Comparison of ENCODE assay signal across 17 cellular contexts in genomic region chr15:86570738-86571137, GRCh38.
A peak's percentile ranks its signal among the peaks of the same experiment; 100 is the strongest.
DNase-seq lines count a peak whose midpoint lies in the region; ATAC-seq, FAIRE-seq and TF ChIP-seq lines count a peak whose summit lies in the region.
"Had no signal": no experiment of that assay in that cellular context is flagged by ENCODE, and none has a peak within 500 bp of the region (broad histone marks: within the 10 kb centered on the region; RNA-seq: fewer than 3 reads in every experiment).

No MANE protein-coding gene starts in this region.

- H2AFZ ChIP-seq in H1 (ENCODE audit: low read length) = no peak overlapping the region
- H2AFZ ChIP-seq in trophoblast cell (ENCODE audit: insufficient read depth, low read length, poor library complexity) = no peak overlapping the region

- H3K4me3 ChIP-seq in right cardiac atrium (ENCODE audit: low read length) (no peak overlapping the region), H1 (ENCODE audit: extremely low read depth in 1 of 4, insufficient read depth in 2 of 4, low read depth in 3 of 4, low read length in 4 of 4) (no peak overlapping the region), trophoblast cell (ENCODE audit: low read depth, low read length) (peak overlapping the region; percentile 37)
- H3K4me3 ChIP-seq: HAP-1 had no signal

- H2BK15ac ChIP-seq in H1 (ENCODE audit: low read length) = no peak overlapping the region

- in situ Hi-C loops in G401 (cut with HindIII; ENCODE audit: low sequenced_read_pairs) = no loop called here

- no peak overlapping the region for H2BK20ac ChIP-seq in H1 (ENCODE audit: low read length)

- H3K56ac ChIP-seq in H1 (replicated peaks; ENCODE audit: insufficient read length, low read depth, low read length) = no peak overlapping the region

- H4K20me1 ChIP-seq in H1 (replicated peaks in 1 of 2; ENCODE audit: control insufficient read depth in 1 of 2, insufficient read depth in 2 of 2, low read length in 2 of 2) = no peaks in the 10 kb centered on the region

- H3K18ac ChIP-seq in H1 (ENCODE audit: extremely low read depth, low read length) = no peak overlapping the region
- no peak overlapping the region for H3K18ac ChIP-seq in trophoblast cell (ENCODE audit: low read length)

- H3K36me3 ChIP-seq in H1 (ENCODE audit: control insufficient read depth in 2 of 4, insufficient read depth in 4 of 4, low read length in 3 of 4) (no peaks in the 10 kb centered on the region), trophoblast cell (ENCODE audit: control insufficient read depth in 1 of 2, insufficient read depth in 2 of 2, low read length in 2 of 2) (no peaks in the 10 kb centered on the region)
- H3K36me3 ChIP-seq: HAP-1 had no signal

- H3K27ac ChIP-seq in right cardiac atrium (ENCODE audit: low read length) (no peak overlapping the region), H1 (ENCODE audit: low read depth, low read length) (no peak overlapping the region), trophoblast cell (ENCODE audit: low read depth, low read length) (no peak overlapping the region)

- H3K79me1 ChIP-seq in H1 (ENCODE audit: low read depth, low read length) = no peaks in the 10 kb centered on the region
- no peaks in the 10 kb centered on the region for H3K79me1 ChIP-seq in trophoblast cell (ENCODE audit: low read length)

- TF ChIP-seq CTCF in H1 (IDR thresholded peaks at IDR 0.05; ENCODE audit: control extremely low read depth in 1 of 3, insufficient read depth in 1 of 3, low read depth in 1 of 3, low read length in 3 of 3) = no peak

- H3K27me3 ChIP-seq in right cardiac atrium (ENCODE audit: control insufficient read depth, insufficient read depth) (no peaks in the 10 kb centered on the region), H1 (replicated peaks in 1 of 4; ENCODE audit: control insufficient read depth in 3 of 4, extremely low read depth in 1 of 4, insufficient read depth in 3 of 4, low read length in 3 of 4) (no peaks in the 10 kb centered on the region), trophoblast cell (ENCODE audit: insufficient read depth, low read length) (no peaks in the 10 kb centered on the region)

- H2BK120ac ChIP-seq in H1 (replicated peaks; ENCODE audit: low read depth, low read length) = no peak overlapping the region
- H2BK120ac ChIP-seq in trophoblast cell (ENCODE audit: insufficient read depth, low read length, poor library complexity) = no peak overlapping the region

- no peak for FAIRE-seq in H1 (lab: Jason Lieb, UNC)
- FAIRE-seq: G401.6, GM12891 had no signal

- no peaks in the 10 kb centered on the region for H3K79me2 ChIP-seq in H1 (ENCODE audit: control insufficient read depth in 1 of 2, insufficient read depth in 2 of 2, low read length in 2 of 2)
- no peaks in the 10 kb centered on the region for H3K79me2 ChIP-seq in trophoblast cell (ENCODE audit: control insufficient read depth, insufficient read depth, low read length, poor library complexity)

- CTCF ChIA-PET in H1 (lab: Charles Lee; ENCODE audit: partially characterized antibody) = interaction anchor here (0.7 to 1.6 kb wide), 3 partner anchors 121 to 191 kb away, joined by 3 read pairs; no protein-coding TSS in a partner anchor

- H3K9me3 ChIP-seq in right cardiac atrium (ENCODE audit: control insufficient read depth, low read length) (no peaks in the 10 kb centered on the region), H1 (ENCODE audit: insufficient read depth in 2 of 2, low read depth in 1 of 2, low read length in 1 of 2) (peaks cover 0 to 9% of the 10 kb centered on the region in 2 experiments; a peak in 2 of 4 replicates), trophoblast cell (ENCODE audit: insufficient read depth, low read depth, low read length) (peaks cover 2% of the 10 kb centered on the region)
- H3K9me3 ChIP-seq: HAP-1 had no signal

- no peak overlapping the region for H3K4ac ChIP-seq in H1 (replicated peaks; ENCODE audit: insufficient read length, low read depth, low read length)
- H3K4ac ChIP-seq in trophoblast cell (ENCODE audit: low read depth, low read length) = no peak overlapping the region

- intact Hi-C loops in Right ventricle myocardium inferior (cut with DNase I) = no loop called here
- intact Hi-C loops in right cardiac atrium (cut with DNase I) = no loop called here

- no peak for TF ChIP-seq EP300 in H1 (IDR thresholded peaks at IDR 0.05; ENCODE audit: borderline replicate concordance in 1 of 2, low read depth in 2 of 2, low read length in 2 of 2)

- H4K12ac ChIP-seq in trophoblast cell (ENCODE audit: low read depth, low read length) = no peak overlapping the region

- no peak for TF ChIP-seq RAD21 in H1 (IDR thresholded peaks at IDR 0.05 in 1 of 2, conservative IDR thresholded peaks at IDR 0.05 in 1 of 2; ENCODE audit: low read depth in 2 of 2, low read length in 2 of 2)

- no peak for TF ChIP-seq POLR2A in H1 (IDR thresholded peaks at IDR 0.05; ENCODE audit: control extremely low read depth in 1 of 2, low read depth in 2 of 2, low read length in 2 of 2)

- H3K4me1 ChIP-seq in right cardiac atrium (ENCODE audit: control insufficient read depth, insufficient read depth, low read length) = no peaks in the 10 kb centered on the region
- peaks cover 0 to 5% (median 3%) of the 10 kb centered on the region in 4 experiments; a peak in 4 of 7 replicates for H3K4me1 ChIP-seq in H1 (replicated peaks in 1 of 4; ENCODE audit: control insufficient read depth in 3 of 4, insufficient read depth in 4 of 4, low read length in 3 of 4)
- no peaks in the 10 kb centered on the region for H3K4me1 ChIP-seq in trophoblast cell (ENCODE audit: control insufficient read depth in 1 of 2, insufficient read depth in 2 of 2, low read length in 2 of 2)
- H3K4me1 ChIP-seq: HAP-1 had no signal

- POLR2A ChIA-PET in H1 (lab: Charles Lee; ENCODE audit: partially characterized antibody) = no interaction called here

- H2BK12ac ChIP-seq in H1 (ENCODE audit: low read depth, low read length) (no peak overlapping the region), trophoblast cell (ENCODE audit: low read length) (no peak overlapping the region)

- no peaks in the 10 kb centered on the region; the same call in 1 of the 2 replicates for H3K23me2 ChIP-seq in H1 (ENCODE audit: low read depth, low read length)

- H2BK5ac ChIP-seq in H1 (ENCODE audit: low read depth, low read length) (peak overlapping the region; percentile 12; the same call in 1 of the 2 replicates), trophoblast cell (ENCODE audit: low read depth, low read length, poor library complexity) (no peak overlapping the region)

- H4K8ac ChIP-seq in H1 (ENCODE audit: extremely low read depth, insufficient read depth, low read length) = no peak overlapping the region; the same call in 1 of the 2 replicates
- no peak overlapping the region for H4K8ac ChIP-seq in trophoblast cell (ENCODE audit: low read depth, low read length)

- H4K91ac ChIP-seq in H1 (replicated peaks; ENCODE audit: insufficient read length, low read length) = no peak overlapping the region
- H4K91ac ChIP-seq in trophoblast cell (ENCODE audit: low read depth, low read length) = no peak overlapping the region

- no peak overlapping the region for H4K5ac ChIP-seq in H1 (ENCODE audit: insufficient read length, low read depth, low read length)

- H2AK5ac ChIP-seq in H1 (ENCODE audit: low read depth, low read length) (no peak overlapping the region), trophoblast cell (ENCODE audit: low read length) (no peak overlapping the region)

- H3K14ac ChIP-seq in H1 (ENCODE audit: insufficient read length) = no peak overlapping the region
- H3K14ac ChIP-seq in trophoblast cell (ENCODE audit: low read length) = no peak overlapping the region

- H3K23ac ChIP-seq in H1 (ENCODE audit: insufficient read length) (no peak overlapping the region), trophoblast cell (ENCODE audit: low read length) (no peak overlapping the region)

- H3K9ac ChIP-seq in H1 (replicated peaks in 1 of 4; ENCODE audit: extremely low read depth in 1 of 4, low read depth in 3 of 4, low read length in 3 of 4) = no peak overlapping the region
- H3K9ac ChIP-seq in trophoblast cell (ENCODE audit: low read length) = peak overlapping the region; percentile 40

- H3K4me2 ChIP-seq in H1 (ENCODE audit: insufficient read depth in 1 of 2, low read depth in 2 of 2, low read length in 2 of 2) = no peak overlapping the region
- H3K4me2 ChIP-seq in trophoblast cell (ENCODE audit: low read length) = no peak overlapping the region

- peak; percentile 81 for ATAC-seq in Right ventricle myocardium inferior
- no peak for ATAC-seq in right cardiac atrium

- 89% methylated on average over 9 of the region's 9 CpGs for WGBS in right cardiac atrium
- WGBS in H1 (ENCODE audit: extremely low coverage in 1 of 2, insufficient coverage in 1 of 2, insufficient read length in 1 of 2, insufficient replicate concordance in 2 of 2, low coverage in 1 of 2, low lambda C conversion rate in 2 of 2, missing lambda C conversion rate in 1 of 2), 2 experiments = 95% methylated on average over 9 of the region's 9 CpGs; no CpG with 5 or more reads in 1 of the 2 experiments
- no CpG with 5 or more reads among the region's 9 CpGs for whole genome bisulfite sequencing in trophoblast cell (ENCODE audit: extremely low coverage, insufficient coverage, insufficient read length)

- DNase-seq in Right ventricle myocardium inferior (ENCODE audit: missing footprints) (no peak), right cardiac atrium (no peak), G401 (ENCODE audit: low spot score) (peak; percentile 22), H1 (ENCODE audit: low read depth in 1 of 2, low spot score in 2 of 2) (no peak), trophoblast cell (no peak), 8988T (no peak), foreskin melanocyte (no peak)
- DNase-seq in activated T-cell treated with anti-CD3 and anti-CD28 coated beads, Interleukin-2, amount 50 U/mL, for 1 hour = no peak
- DNase-seq: ACHN; C1 segment of cervical spinal cord; CD4-positive, alpha-beta T cell; DMS79; GOT3; IMR-90 had no signal

TF ChIP-seq in H1, 55 proteins besides CTCF, POLR2A, EP300 and RAD21 (continues in another document):
- TF ChIP-seq JUND (IDR thresholded peaks at IDR 0.05; ENCODE audit: low read length) = no peak
- no peak for TF ChIP-seq SRF (IDR thresholded peaks at IDR 0.05; ENCODE audit: low read depth, low read length)
- no peak for TF ChIP-seq PHF8 (conservative IDR thresholded peaks at IDR 0.05; ENCODE audit: low read depth, low read length)
- TF ChIP-seq ATF3 (IDR thresholded peaks at IDR 0.05; ENCODE audit: insufficient read depth, low read depth, low read length) = no peak
- no peak for TF ChIP-seq TCF12 (IDR thresholded peaks at IDR 0.05; ENCODE audit: low read depth, low read length)
- no peak for TF ChIP-seq ASH2L (IDR thresholded peaks at IDR 0.05; ENCODE audit: low read length)
- TF ChIP-seq SIX5 (IDR thresholded peaks at IDR 0.05; ENCODE audit: low read depth, low read length) = no peak
- TF ChIP-seq HDAC6 (IDR thresholded peaks at IDR 0.05; ENCODE audit: low read depth, low read length) = no peak
- TF ChIP-seq NANOG (IDR thresholded peaks at IDR 0.05; ENCODE audit: insufficient read depth, low read depth, low read length, poor library complexity, severe bottlenecking) = no peak
